In genomic region chr5:76403963-76404693, GRCh38 we compare ENCODE assay signal across 1 cellular context.
TF ChIP-seq lines count a peak whose summit lies in the region.

No MANE protein-coding gene starts in this region.

TF ChIP-seq in K562, 482 proteins besides CTCF, POLR2A, EP300 and RAD21 (continued from another document and continues in another):
- TF ChIP-seq UBTF (IDR thresholded peaks at IDR 0.05; ENCODE audit: borderline replicate concordance in 1 of 2, low read depth in 2 of 2, low read length in 2 of 2): no peak
- TF ChIP-seq ZNF589 (CRISPR knock-in tag; IDR thresholded peaks at IDR 0.05; ENCODE audit: low read depth): 0 out of 2 replicates have a peak, but pooled peaks have one; percentile 10
- TF ChIP-seq NFIC (IDR thresholded peaks at IDR 0.05): 0 out of 2 replicates have a peak, but pooled peaks have one; percentile 6
- TF ChIP-seq GTF2A2 (tag; IDR thresholded peaks at IDR 0.05): no peak
- TF ChIP-seq E2F6 (IDR thresholded peaks at IDR 0.05; ENCODE audit: borderline replicate concordance in 1 of 2, extremely low read depth in 1 of 2, insufficient read depth in 1 of 2, insufficient read length in 1 of 2, low read depth in 1 of 2, low read length in 1 of 2, poor library complexity in 1 of 2, severe bottlenecking in 1 of 2): peak; percentile 38 to 74
- TF ChIP-seq ZNF431 (CRISPR knock-in tag; IDR thresholded peaks at IDR 0.05): peak; percentile 28; the same call in 1 of the 2 replicates
- no peak for TF ChIP-seq ZNF740 (CRISPR knock-in tag; IDR thresholded peaks at IDR 0.05)
- no peak for TF ChIP-seq ZNF740 (tag; IDR thresholded peaks at IDR 0.05)
- TF ChIP-seq MYC (IDR thresholded peaks at IDR 0.05; ENCODE audit: low read depth, low read length): peak; percentile 66
- no peak for TF ChIP-seq MYC (CRISPR knock-in tag; IDR thresholded peaks at IDR 0.05; ENCODE audit: borderline replicate concordance, low read depth)
- no peak for TF ChIP-seq FOS (IDR thresholded peaks at IDR 0.05; ENCODE audit: extremely low read depth, insufficient read length)
- no peak for TF ChIP-seq ZNF57 (CRISPR knock-in tag; IDR thresholded peaks at IDR 0.05)
- TF ChIP-seq ZBTB2 (IDR thresholded peaks at IDR 0.05): 0 out of 2 replicates have a peak, but pooled peaks have one; percentile 44
- TF ChIP-seq ZNF318 (IDR thresholded peaks at IDR 0.05; ENCODE audit: borderline replicate concordance in 1 of 2, low read depth in 1 of 2): no peak
- TF ChIP-seq SP1 (CRISPR knock-in tag; IDR thresholded peaks at IDR 0.05): 0 out of 2 replicates have a peak, but pooled peaks have one; percentile 27
- TF ChIP-seq SAP30 (IDR thresholded peaks at IDR 0.05; ENCODE audit: borderline replicate concordance, insufficient read depth, low read depth, low read length, poor library complexity, severe bottlenecking): peak; percentile 8
- 0 out of 2 replicates have a peak, but pooled peaks have one; percentile 15 for TF ChIP-seq TFAP4 (CRISPR knock-in tag; IDR thresholded peaks at IDR 0.05; ENCODE audit: borderline replicate concordance)
- TF ChIP-seq ZNF592 (IDR thresholded peaks at IDR 0.05): peak; percentile 76
- TF ChIP-seq RNF2 (IDR thresholded peaks at IDR 0.05): no peak
- no peak for TF ChIP-seq NR2C2 (CRISPR knock-in tag; IDR thresholded peaks at IDR 0.05)
- TF ChIP-seq NR2C2 (tag; IDR thresholded peaks at IDR 0.05): peak; percentile 50; the same call in 1 of the 2 replicates
- TF ChIP-seq SMARCA5 (IDR thresholded peaks at IDR 0.05): 0 out of 2 replicates have a peak, but pooled peaks have one; percentile 19
- 0 out of 2 replicates have a peak, but pooled peaks have one; percentile 12 for TF ChIP-seq BHLHE40 (IDR thresholded peaks at IDR 0.05; ENCODE audit: low read length)
- TF ChIP-seq ATF1 (CRISPR knock-in tag; IDR thresholded peaks at IDR 0.05): no peak
- TF ChIP-seq ATF1 (tag; IDR thresholded peaks at IDR 0.05): peak; percentile 56
- TF ChIP-seq PRDM10 (IDR thresholded peaks at IDR 0.05; ENCODE audit: partially characterized antibody): peak; percentile 80
- no peak for TF ChIP-seq CREB3L1 (IDR thresholded peaks at IDR 0.05; ENCODE audit: borderline replicate concordance, low read depth)
